1 cellular context compared by ENCODE assay signal in genomic region chr10:60427709-60428386, GRCh38.
A peak's percentile ranks its signal among the peaks of the same experiment; 100 is the strongest.
TF ChIP-seq lines count a peak whose summit lies in the region.

No MANE protein-coding gene starts in this region.

TF ChIP-seq in K562, 482 proteins besides CTCF, POLR2A, EP300 and RAD21:
- TF ChIP-seq THRAP3 (IDR thresholded peaks at IDR 0.05; ENCODE audit: borderline replicate concordance) (no peak), ZNF175 (CRISPR knock-in tag; IDR thresholded peaks at IDR 0.05; ENCODE audit: low read depth) (0 out of 2 replicates have a peak, but pooled peaks have one; percentile 6), EZH2 (IDR thresholded peaks at IDR 0.05; ENCODE audit: borderline replicate concordance, low read depth, low read length) (no peak), NR2C2 (CRISPR knock-in tag; IDR thresholded peaks at IDR 0.05) (no peak), NR2C2 (tag; IDR thresholded peaks at IDR 0.05) (0 out of 2 replicates have a peak, but pooled peaks have one; percentile 5)
TF ChIP-seq in K562: peak in this region for 2.
